In genomic region chr13:95264225-95264624, GRCh38 we compare ENCODE assay signal across 18 cellular contexts. TPM values are rescaled to one million over a fixed set of nuclear protein-coding genes. Genes with fewer than 3 reads are reported as not detected.
DNase-seq lines count a peak whose midpoint lies in the region; ATAC-seq and TF ChIP-seq lines count a peak whose summit lies in the region.
"Had no signal": no experiment of that assay in that cellular context is flagged by ENCODE, and none has a peak within 500 bp of the region (broad histone marks: within the 10 kb centered on the region; RNA-seq: fewer than 3 reads in every experiment).

No MANE protein-coding gene starts in this region.

- no peak for TF ChIP-seq POLR2A in erythroblast (IDR thresholded peaks at IDR 0.05; ENCODE audit: low read length)

- no peak overlapping the region for H3K4me3 Mint-ChIP-seq in activated naive CD8-positive, alpha-beta T cell
- no peak overlapping the region for H3K4me3 Mint-ChIP-seq in activated naive CD8-positive, alpha-beta T cell treated with anti-CD3 and anti-CD28 coated beads for 36 hours
- H3K4me3 Mint-ChIP-seq: B cell; CD4-positive, CD25-positive, alpha-beta regulatory T cell; CD8-positive, alpha-beta memory T cell; IgD-negative memory B cell had no signal

- H3K27me3 Mint-ChIP-seq in activated naive CD8-positive, alpha-beta T cell = no peaks in the 10 kb centered on the region
- H3K27me3 Mint-ChIP-seq in activated naive CD8-positive, alpha-beta T cell treated with anti-CD3 and anti-CD28 coated beads for 36 hours = no peaks in the 10 kb centered on the region
- H3K27me3 Mint-ChIP-seq: B cell; CD4-positive, CD25-positive, alpha-beta regulatory T cell; CD8-positive, alpha-beta memory T cell; IgD-negative memory B cell had no signal

- ATAC-seq in HG03521 (IDR thresholded peaks at IDR 0.05; ENCODE audit: unreplicated experiment) = no peak
- ATAC-seq: GM12878 had no signal

- no peaks in the 10 kb centered on the region for H3K4me1 Mint-ChIP-seq in activated naive CD8-positive, alpha-beta T cell (ENCODE audit: low read depth)
- H3K4me1 Mint-ChIP-seq in activated naive CD8-positive, alpha-beta T cell treated with anti-CD3 and anti-CD28 coated beads for 36 hours = no peaks in the 10 kb centered on the region

- H3K36me3 Mint-ChIP-seq in activated naive CD8-positive, alpha-beta T cell = peaks cover 38% of the 10 kb centered on the region
- peaks cover 42% of the 10 kb centered on the region for H3K36me3 Mint-ChIP-seq in activated naive CD8-positive, alpha-beta T cell treated with anti-CD3 and anti-CD28 coated beads for 36 hours

- DNase-seq in activated naive CD8-positive, alpha-beta T cell treated with anti-CD3 and anti-CD28 coated beads for 36 hours = no peak
- peak; percentile 77 for DNase-seq in OCI-M1 (lab: John Stamatoyannopoulos, UW)
- peak; percentile 40 to 41 for DNase-seq in erythroblast (lab: John Stamatoyannopoulos, UW)
- DNase-seq in glomerular visceral epithelial cell (ENCODE audit: extremely low spot score) = no peak
- DNase-seq in epidermal melanocyte (ENCODE audit: insufficient read length, low spot score) = no peak
- DNase-seq: 8988T; CD4-positive, CD25-positive, alpha-beta regulatory T cell; CD8-positive, alpha-beta memory T cell; COR-L47; DMS 273 treated with DMSO at 0.1 percent for 48 hours; DMS53; DND-41; EL had no signal

- H3K9me3 Mint-ChIP-seq in activated naive CD8-positive, alpha-beta T cell (ENCODE audit: low read depth) = no peaks in the 10 kb centered on the region
- H3K9me3 Mint-ChIP-seq in activated naive CD8-positive, alpha-beta T cell treated with anti-CD3 and anti-CD28 coated beads for 36 hours = peaks cover 3% of the 10 kb centered on the region

- H3K27ac Mint-ChIP-seq in activated naive CD8-positive, alpha-beta T cell = peak overlapping the region; percentile 22
- H3K27ac Mint-ChIP-seq in activated naive CD8-positive, alpha-beta T cell treated with anti-CD3 and anti-CD28 coated beads for 36 hours = no peak overlapping the region
- H3K27ac Mint-ChIP-seq: B cell; CD4-positive, CD25-positive, alpha-beta regulatory T cell; CD8-positive, alpha-beta memory T cell; IgD-negative memory B cell had no signal

RNA-seq across cellular contexts. Expression of gene ABCC4, which starts 37.0 kb away (rescaled TPM):
- 10 to 100 TPM; 11.4 to 11.6 TPM for total RNA-seq in activated naive CD8-positive, alpha-beta T cell treated with anti-CD3 and anti-CD28 coated beads for 36 hours

Comparison
In these comparisons a context has a peak if more than half of its experiments do, and no peak if none do; other contexts are left out.
1. DNase-seq: peak in OCI-M1 (single experiment) and erythroblast (2 of 2); none in activated naive CD8-positive, alpha-beta T cell treated with anti-CD3 and anti-CD28 coated beads for 36 hours (single experiment), glomerular visceral epithelial cell (single experiment) and epidermal melanocyte (single experiment).